ENCODE assay signal across 1 cellular context in genomic region chr2:26764078-26764887, GRCh38.
TF ChIP-seq lines count a peak whose summit lies in the region.

Gene SLC35F6, plus strand, starts transcription at chr2:26764284. Its CDS starts 66 bp downstream, at chr2:26764350.

TF ChIP-seq in HepG2, 621 proteins besides CTCF, POLR2A, EP300 and RAD21 (continued from another document and continues in another):
- TF ChIP-seq CSRNP2 (CRISPR knock-in tag; conservative IDR thresholded peaks at IDR 0.05; ENCODE audit: low read depth), result no peak
- TF ChIP-seq ZSCAN31 (CRISPR knock-in tag; IDR thresholded peaks at IDR 0.05; ENCODE audit: low read depth), result peak; percentile 91
- 0 out of 2 replicates have a peak, but pooled peaks have one; percentile 43 for TF ChIP-seq GFI1 (CRISPR knock-in tag; IDR thresholded peaks at IDR 0.05; ENCODE audit: borderline replicate concordance)
- no peak for TF ChIP-seq SRSF9 (IDR thresholded peaks at IDR 0.05; ENCODE audit: borderline replicate concordance, insufficient read depth, low read depth, low read length, poor library complexity, severe bottlenecking)
- TF ChIP-seq ZNF124 (CRISPR knock-in tag; IDR thresholded peaks at IDR 0.05), result no peak; the same call in 1 of the 2 replicates
- TF ChIP-seq ZNF318 (CRISPR knock-in tag; IDR thresholded peaks at IDR 0.05), result no peak
- TF ChIP-seq ZNF446 (CRISPR knock-in tag; IDR thresholded peaks at IDR 0.05), result 0 out of 2 replicates have a peak, but pooled peaks have one; percentile 12
- TF ChIP-seq ZNF121 (CRISPR knock-in tag; IDR thresholded peaks at IDR 0.05), result no peak
- no peak for TF ChIP-seq U2AF1 (optimal IDR thresholded peaks at IDR 0.05; ENCODE audit: low read depth, low read length)
- peak; percentile 92 for TF ChIP-seq ZNF747 (CRISPR knock-in tag; IDR thresholded peaks at IDR 0.05; ENCODE audit: borderline replicate concordance)
- peak; percentile 80; the same call in 1 of the 2 replicates for TF ChIP-seq ZBED4 (CRISPR knock-in tag; IDR thresholded peaks at IDR 0.05; ENCODE audit: borderline replicate concordance)
- TF ChIP-seq EED (CRISPR knock-in tag; IDR thresholded peaks at IDR 0.05), result peak; percentile 92
- TF ChIP-seq MEIS1 (CRISPR knock-in tag; IDR thresholded peaks at IDR 0.05; ENCODE audit: borderline replicate concordance), result no peak
- peak; percentile 74 for TF ChIP-seq MYC (CRISPR knock-in tag; IDR thresholded peaks at IDR 0.05; ENCODE audit: borderline replicate concordance)
- peak; percentile 79; the same call in 1 of the 2 replicates for TF ChIP-seq CCDC6 (CRISPR knock-in tag; IDR thresholded peaks at IDR 0.05)
- no peak for TF ChIP-seq PTBP1 (IDR thresholded peaks at IDR 0.05; ENCODE audit: low read depth, low read length, poor library complexity, severe bottlenecking)
- TF ChIP-seq ZNF441 (CRISPR knock-in tag; IDR thresholded peaks at IDR 0.05; ENCODE audit: borderline replicate concordance), result 0 out of 2 replicates have a peak, but pooled peaks have one; percentile 17
- TF ChIP-seq PHF5A (CRISPR knock-in tag; IDR thresholded peaks at IDR 0.05; ENCODE audit: low read depth, unreplicated experiment), result peak; percentile 26
- TF ChIP-seq GLMP (CRISPR knock-in tag; IDR thresholded peaks at IDR 0.05; ENCODE audit: borderline replicate concordance), result no peak
- TF ChIP-seq TEAD3 (CRISPR knock-in tag; optimal IDR thresholded peaks at IDR 0.05; ENCODE audit: borderline replicate concordance), result no peak
- peak; percentile 55; the same call in 1 of the 2 replicates for TF ChIP-seq ZNF367 (CRISPR knock-in tag; IDR thresholded peaks at IDR 0.05; ENCODE audit: borderline replicate concordance)
- TF ChIP-seq FOXA1 (IDR thresholded peaks at IDR 0.05), result no peak
- 0 out of 2 replicates have a peak, but pooled peaks have one; percentile 4 for TF ChIP-seq FOXA1 (CRISPR knock-in tag; IDR thresholded peaks at IDR 0.05)
- peak; percentile 54; the same call in 1 of the 2 replicates for TF ChIP-seq ZNF225 (CRISPR knock-in tag; IDR thresholded peaks at IDR 0.05)
- TF ChIP-seq ZNF546 (CRISPR knock-in tag; conservative IDR thresholded peaks at IDR 0.05), result peak; percentile 91
- TF ChIP-seq CREB3 (CRISPR knock-in tag; IDR thresholded peaks at IDR 0.05), result 0 out of 2 replicates have a peak, but pooled peaks have one; percentile 64
- TF ChIP-seq ZNF598 (CRISPR knock-in tag; IDR thresholded peaks at IDR 0.05; ENCODE audit: borderline replicate concordance), result peak; percentile 88; the same call in 1 of the 2 replicates
- peak; percentile 71; the same call in 1 of the 2 replicates for TF ChIP-seq ERF (CRISPR knock-in tag; IDR thresholded peaks at IDR 0.05)
- TF ChIP-seq ZNF44 (CRISPR knock-in tag; IDR thresholded peaks at IDR 0.05), result no peak; the same call in 1 of the 2 replicates
- TF ChIP-seq ZNF343 (CRISPR knock-in tag; IDR thresholded peaks at IDR 0.05), result no peak
- TF ChIP-seq RNF219 (CRISPR knock-in tag; IDR thresholded peaks at IDR 0.05), result no peak
- no peak for TF ChIP-seq FOXJ3 (CRISPR knock-in tag; IDR thresholded peaks at IDR 0.05; ENCODE audit: borderline replicate concordance)
- TF ChIP-seq NFATC3 (CRISPR knock-in tag; IDR thresholded peaks at IDR 0.05), result 0 out of 2 replicates have a peak, but pooled peaks have one; percentile 79
- TF ChIP-seq STAT5B (CRISPR knock-in tag; IDR thresholded peaks at IDR 0.05), result no peak
- TF ChIP-seq ZNF335 (CRISPR knock-in tag; IDR thresholded peaks at IDR 0.05), result 0 out of 2 replicates have a peak, but pooled peaks have one; percentile 66
- peak; percentile 64; the same call in 1 of the 2 replicates for TF ChIP-seq GATA4 (IDR thresholded peaks at IDR 0.05; ENCODE audit: borderline replicate concordance, low read depth)
- peak; percentile 82 for TF ChIP-seq YEATS4 (CRISPR knock-in tag; IDR thresholded peaks at IDR 0.05; ENCODE audit: borderline replicate concordance)
- no peak for TF ChIP-seq ZC3H13 (CRISPR knock-in tag; IDR thresholded peaks at IDR 0.05)
- TF ChIP-seq MTF1 (CRISPR knock-in tag; IDR thresholded peaks at IDR 0.05), result no peak
- TF ChIP-seq ISL2 (CRISPR knock-in tag; IDR thresholded peaks at IDR 0.05), result no peak; the same call in 1 of the 2 replicates
- TF ChIP-seq TEF (CRISPR knock-in tag; IDR thresholded peaks at IDR 0.05), result no peak
- no peak for TF ChIP-seq ZZZ3 (CRISPR knock-in tag; IDR thresholded peaks at IDR 0.05; ENCODE audit: borderline replicate concordance)
